Comparison of ENCODE assay signal across 1 cellular context in the genomic region with DNA sequence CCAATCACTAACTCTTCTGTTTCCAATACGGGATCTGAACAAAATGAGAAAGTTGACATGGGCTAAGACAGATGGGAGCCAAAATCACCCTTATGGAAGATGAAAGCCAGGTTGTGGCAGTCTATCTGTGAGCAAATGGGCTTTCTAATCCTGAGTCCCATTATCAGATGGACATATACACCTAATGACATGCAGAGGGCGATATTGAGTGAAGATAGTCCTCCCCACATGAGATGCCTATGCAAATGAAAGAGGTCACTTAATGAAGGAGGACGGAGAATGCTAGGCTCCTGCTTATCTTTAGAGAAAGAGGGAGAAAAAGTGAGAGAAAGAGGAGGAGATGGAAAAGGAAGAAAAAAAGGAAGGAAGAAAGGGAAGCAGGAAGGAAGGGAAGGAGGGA.
A peak's percentile ranks its signal among the peaks of the same experiment; 100 is the strongest.
TF ChIP-seq lines count a peak whose summit lies in the region.

No MANE protein-coding gene starts in this region.

TF ChIP-seq in GM12878, 131 proteins besides CTCF, POLR2A, EP300 and RAD21 (continued from another document):
- TF ChIP-seq, protein P1, sequence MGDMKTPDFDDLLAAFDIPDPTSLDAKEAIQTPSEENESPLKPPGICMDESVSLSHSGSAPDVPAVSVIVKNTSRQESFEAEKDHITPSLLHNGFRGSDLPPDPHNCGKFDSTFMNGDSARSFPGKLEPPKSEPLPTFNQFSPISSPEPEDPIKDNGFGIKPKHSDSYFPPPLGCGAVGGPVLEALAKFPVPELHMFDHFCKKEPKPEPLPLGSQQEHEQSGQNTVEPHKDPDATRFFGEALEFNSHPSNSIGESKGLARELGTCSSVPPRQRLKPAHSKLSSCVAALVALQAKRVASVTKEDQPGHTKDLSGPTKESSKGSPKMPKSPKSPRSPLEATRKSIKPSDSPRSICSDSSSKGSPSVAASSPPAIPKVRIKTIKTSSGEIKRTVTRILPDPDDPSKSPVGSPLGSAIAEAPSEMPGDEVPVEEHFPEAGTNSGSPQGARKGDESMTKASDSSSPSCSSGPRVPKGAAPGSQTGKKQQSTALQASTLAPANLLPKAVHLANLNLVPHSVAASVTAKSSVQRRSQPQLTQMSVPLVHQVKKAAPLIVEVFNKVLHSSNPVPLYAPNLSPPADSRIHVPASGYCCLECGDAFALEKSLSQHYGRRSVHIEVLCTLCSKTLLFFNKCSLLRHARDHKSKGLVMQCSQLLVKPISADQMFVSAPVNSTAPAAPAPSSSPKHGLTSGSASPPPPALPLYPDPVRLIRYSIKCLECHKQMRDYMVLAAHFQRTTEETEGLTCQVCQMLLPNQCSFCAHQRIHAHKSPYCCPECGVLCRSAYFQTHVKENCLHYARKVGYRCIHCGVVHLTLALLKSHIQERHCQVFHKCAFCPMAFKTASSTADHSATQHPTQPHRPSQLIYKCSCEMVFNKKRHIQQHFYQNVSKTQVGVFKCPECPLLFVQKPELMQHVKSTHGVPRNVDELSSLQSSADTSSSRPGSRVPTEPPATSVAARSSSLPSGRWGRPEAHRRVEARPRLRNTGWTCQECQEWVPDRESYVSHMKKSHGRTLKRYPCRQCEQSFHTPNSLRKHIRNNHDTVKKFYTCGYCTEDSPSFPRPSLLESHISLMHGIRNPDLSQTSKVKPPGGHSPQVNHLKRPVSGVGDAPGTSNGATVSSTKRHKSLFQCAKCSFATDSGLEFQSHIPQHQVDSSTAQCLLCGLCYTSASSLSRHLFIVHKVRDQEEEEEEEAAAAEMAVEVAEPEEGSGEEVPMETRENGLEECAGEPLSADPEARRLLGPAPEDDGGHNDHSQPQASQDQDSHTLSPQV (IDR thresholded peaks at IDR 0.05), result no peak
- TF ChIP-seq, protein P2, sequence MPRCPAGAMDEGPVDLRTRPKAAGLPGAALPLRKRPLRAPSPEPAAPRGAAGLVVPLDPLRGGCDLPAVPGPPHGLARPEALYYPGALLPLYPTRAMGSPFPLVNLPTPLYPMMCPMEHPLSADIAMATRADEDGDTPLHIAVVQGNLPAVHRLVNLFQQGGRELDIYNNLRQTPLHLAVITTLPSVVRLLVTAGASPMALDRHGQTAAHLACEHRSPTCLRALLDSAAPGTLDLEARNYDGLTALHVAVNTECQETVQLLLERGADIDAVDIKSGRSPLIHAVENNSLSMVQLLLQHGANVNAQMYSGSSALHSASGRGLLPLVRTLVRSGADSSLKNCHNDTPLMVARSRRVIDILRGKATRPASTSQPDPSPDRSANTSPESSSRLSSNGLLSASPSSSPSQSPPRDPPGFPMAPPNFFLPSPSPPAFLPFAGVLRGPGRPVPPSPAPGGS (IDR thresholded peaks at IDR 0.05; ENCODE audit: borderline replicate concordance, insufficient read depth, low read depth, low read length, poor library complexity, severe bottlenecking), result no peak
- TF ChIP-seq SMC3 (IDR thresholded peaks at IDR 0.05; ENCODE audit: borderline replicate concordance, low read length), result peak; percentile 8; the same call in 1 of the 2 replicates
